In genomic region chr3:50249459-50249858, GRCh38 we compare ENCODE assay signal across 14 cellular contexts. TPM values are rescaled to one million over a fixed set of nuclear protein-coding genes. Genes with fewer than 3 reads are reported as not detected.
DNase-seq lines count a peak whose midpoint lies in the region; ATAC-seq and TF ChIP-seq lines count a peak whose summit lies in the region.
"Had no signal": no experiment of that assay in that cellular context is flagged by ENCODE, and none has a peak within 500 bp of the region (broad histone marks: within the 10 kb centered on the region; RNA-seq: fewer than 3 reads in every experiment).

No MANE protein-coding gene starts in this region.

- H3K4me2 ChIP-seq in mammary epithelial cell (ENCODE audit: insufficient read depth, low read depth, low read length), result no peak overlapping the region

- H3K27ac ChIP-seq in mammary epithelial cell (ENCODE audit: insufficient read depth, low read depth, low read length), result peak overlapping the region; percentile 59
- H3K27ac ChIP-seq in lung (ENCODE audit: low read depth in 1 of 2, low read length in 1 of 2), result peak overlapping the region; percentile 51 to 89
- H3K27ac ChIP-seq in temporal lobe (ENCODE audit: low read depth, low read length), result peak overlapping the region; percentile 44

- CTCF ChIA-PET in mammary epithelial cell (lab: Charles Lee; ENCODE audit: low non-redundant PET), result no interaction called here

- dilution Hi-C loops in mammary epithelial cell (cut with HindIII; ENCODE audit: low sequenced_read_pairs), result loop anchor here (5.0 kb wide), 1 partner anchor 97 kb away; no protein-coding TSS in a partner anchor

- H3K36me3 ChIP-seq in mammary epithelial cell (ENCODE audit: insufficient read depth, low read length) (peaks cover 1% of the 10 kb centered on the region), lung (ENCODE audit: control insufficient read depth in 2 of 2, insufficient read depth in 2 of 2, low read length in 2 of 2) (peaks cover 0 to 41% of the 10 kb centered on the region in 2 donors)

- H4K20me1 ChIP-seq in mammary epithelial cell (ENCODE audit: insufficient read depth, low read length), result no peaks in the 10 kb centered on the region

- H3K4me1 ChIP-seq in mammary epithelial cell (ENCODE audit: insufficient read depth, low read length) (peaks cover 70% of the 10 kb centered on the region), lung (ENCODE audit: control insufficient read depth in 2 of 2, insufficient read depth in 2 of 2, low read length in 2 of 2) (peaks cover 0 to 64% of the 10 kb centered on the region in 2 donors)

- peak overlapping the region; percentile 98 for H3K27ac Mint-ChIP-seq in activated T-cell treated with anti-CD3 and anti-CD28 coated beads, Interleukin-2, amount 50 U/mL, for 24 hours
- H3K27ac Mint-ChIP-seq: activated B cell treated with CpG ODN at 0.5 μM for 24 hours, mesothelial cell of epicardium had no signal

- TF ChIP-seq CTCF in mammary epithelial cell (conservative IDR thresholded peaks at IDR 0.05 in 1 of 2, IDR thresholded peaks at IDR 0.05 in 1 of 2; ENCODE audit: extremely low read depth in 1 of 2, insufficient read depth in 1 of 2, low read depth in 1 of 2, low read length in 2 of 2), result no peak
- no peak for TF ChIP-seq CTCF in lung (IDR thresholded peaks at IDR 0.05; ENCODE audit: control extremely low read depth, extremely low read depth)
- no peak for TF ChIP-seq CTCF in foreskin fibroblast (IDR thresholded peaks at IDR 0.05; ENCODE audit: low read depth, low read length)

- in situ Hi-C loops in mammary epithelial cell (cut with MboI; ENCODE audit: low sequenced_read_pairs in 2 of 2), result no loop called here

- peaks cover 86% of the 10 kb centered on the region for H3K79me2 ChIP-seq in mammary epithelial cell (ENCODE audit: insufficient read depth, low read length)

- no TSS peak for BruUV-seq in mammary epithelial cell (replicated peaks; lab: Mats Ljungman, UMichigan)

- 86% methylated on average over 4 of the region's 5 CpGs for WGBS in mammary epithelial cell (ENCODE audit: low coverage, missing lambda C conversion rate)
- WGBS in lung, 2 donors, result 82 to 93% methylated on average over 5 of the region's 5 CpGs

- intact Hi-C loops in mammary epithelial cell (cut with micrococcal nuclease), result no loop called here

- ATAC-seq in lung (ENCODE audit: insufficient read depth, low FRiP score), result no peak

- H3K27me3 ChIP-seq in mammary epithelial cell (ENCODE audit: insufficient read depth, low read length) (no peaks in the 10 kb centered on the region), lung (ENCODE audit: control insufficient read depth, insufficient read depth) (no peaks in the 10 kb centered on the region)

- H3K4me1 Mint-ChIP-seq in activated T-cell treated with anti-CD3 and anti-CD28 coated beads, Interleukin-2, amount 50 U/mL, for 24 hours (ENCODE audit: low read depth), result peaks cover 67% of the 10 kb centered on the region

- H3K9me3 ChIP-seq in mammary epithelial cell (replicated peaks; ENCODE audit: insufficient read depth, low read length), result no peaks in the 10 kb centered on the region
- H3K9me3 ChIP-seq in lung (ENCODE audit: control insufficient read depth in 2 of 2, insufficient read depth in 1 of 2, low read length in 1 of 2), result no peaks in the 10 kb centered on the region

- H2AFZ ChIP-seq in mammary epithelial cell (ENCODE audit: low read depth, low read length), result no peak overlapping the region

- H3K36me3 Mint-ChIP-seq in activated T-cell treated with anti-CD3 and anti-CD28 coated beads, Interleukin-2, amount 50 U/mL, for 24 hours (ENCODE audit: low read depth), result peaks cover 61% of the 10 kb centered on the region

- H3K27me3 Mint-ChIP-seq in activated T-cell treated with anti-CD3 and anti-CD28 coated beads, Interleukin-2, amount 50 U/mL, for 24 hours, result no peaks in the 10 kb centered on the region
- H3K27me3 Mint-ChIP-seq: activated B cell treated with CpG ODN at 0.5 μM for 24 hours had no signal

- H3K9ac ChIP-seq in mammary epithelial cell (ENCODE audit: insufficient read depth, low read length), result no peak overlapping the region

- H3K4me3 Mint-ChIP-seq in activated T-cell treated with anti-CD3 and anti-CD28 coated beads, Interleukin-2, amount 50 U/mL, for 24 hours, result no peak overlapping the region
- H3K4me3 Mint-ChIP-seq: activated B cell treated with CpG ODN at 0.5 μM for 24 hours, mesothelial cell of epicardium had no signal

- no peak for DNase-seq in activated T-cell treated with anti-CD3 and anti-CD28 coated beads, Interleukin-2, amount 50 U/mL, for 24 hours
- DNase-seq in activated T-cell treated with anti-CD3 and anti-CD28 coated beads, Interleukin-2, amount 50 U/mL, for 1 hour, result no peak
- DNase-seq in mammary epithelial cell (no peak), lung (ENCODE audit: low spot score) (no peak), foreskin fibroblast (no peak), hippocampal formation (lab: John Stamatoyannopoulos, UW) (no peak), NCI-H2227 (lab: John Stamatoyannopoulos, UW; ENCODE audit: unreplicated experiment) (no peak)
- DNase-seq: activated B cell treated with CpG ODN at 0.5 μM for 24 hours, activated T-cell treated with anti-CD3 and anti-CD28 coated beads for 4 hours, hypothalamus, NCI-H2171 had no signal

- H3K4me3 ChIP-seq in mammary epithelial cell (replicated peaks in 1 of 3; ENCODE audit: insufficient read depth in 1 of 3, low read depth in 2 of 3, low read length in 3 of 3), result no peak overlapping the region
- no peak overlapping the region for H3K4me3 ChIP-seq in lung
- H3K4me3 ChIP-seq in foreskin fibroblast (ENCODE audit: low read depth in 1 of 2, low read length in 2 of 2), result no peak overlapping the region

- H3K9me3 Mint-ChIP-seq in activated T-cell treated with anti-CD3 and anti-CD28 coated beads, Interleukin-2, amount 50 U/mL, for 24 hours, result no peaks in the 10 kb centered on the region
- H3K9me3 Mint-ChIP-seq: activated B cell treated with CpG ODN at 0.5 μM for 24 hours, mesothelial cell of epicardium had no signal

RNA-seq across cellular contexts. Expression of gene GNAI2, which starts 13.5 kb away (rescaled TPM):
- total RNA-seq in mammary epithelial cell (100 to 1,000 TPM; 176 to 235 TPM), lung (100 to 1,000 TPM; 224 to 332 TPM), temporal lobe (83.1 TPM)
- polyA plus RNA-seq in mammary epithelial cell (511 TPM), lung (100 to 1,000 TPM; 217 to 364 TPM)
- 320 TPM for polyA minus RNA-seq in mammary epithelial cell

RNA-seq across cellular contexts. Expression of gene SEMA3B, which starts 19.5 kb away (rescaled TPM):
- total RNA-seq in mammary epithelial cell (10 to 100 TPM in 1 of 2 donors, 1 to 10 TPM in 1; 4.3 to 15.5 TPM), lung (10 to 100 TPM; 47.9 to 95.7 TPM), temporal lobe (3.2 TPM)
- polyA plus RNA-seq in mammary epithelial cell (8.4 TPM), lung (10 to 100 TPM; 39.6 to 75.6 TPM)
- polyA minus RNA-seq in mammary epithelial cell, result 0.31 TPM
- total RNA-seq: activated B cell treated with CpG ODN at 0.5 μM for 24 hours had no signal

RNA-seq across cellular contexts. Expression of gene LSMEM2, which starts 29.4 kb away (rescaled TPM):
- total RNA-seq in mammary epithelial cell (under 1 TPM in 1 of 2 donors, not detected in 1; 0.19 TPM), lung (under 1 TPM in 1 of 2 donors, not detected in 1; 0.12 TPM), temporal lobe (not detected)
- polyA plus RNA-seq in mammary epithelial cell (0.05 TPM), lung (under 1 TPM; 0.10 to 0.49 TPM)
- polyA minus RNA-seq in mammary epithelial cell, result not detected
- total RNA-seq: activated B cell treated with CpG ODN at 0.5 μM for 24 hours, subcutaneous adipose tissue had no signal

RNA-seq across cellular contexts. Expression of gene IFRD2, which starts 42.8 kb away (rescaled TPM):
- total RNA-seq in mammary epithelial cell (100 to 1,000 TPM in 1 of 2 donors, 10 to 100 TPM in 1; 65.5 to 117 TPM), lung (10 to 100 TPM; 14.7 to 98.8 TPM), temporal lobe (10.8 TPM)
- polyA plus RNA-seq in mammary epithelial cell (122 TPM), lung (100 to 1,000 TPM in 1 of 2 donors, 10 to 100 TPM in 1; 91.4 to 107 TPM)
- polyA minus RNA-seq in mammary epithelial cell, result 94.5 TPM

RNA-seq across cellular contexts. Expression of gene SLC38A3, which starts 44.4 kb away (rescaled TPM):
- total RNA-seq in mammary epithelial cell, result under 1 TPM in 1 of 2 donors, not detected in 1; 0.67 TPM
- 0.06 TPM for polyA plus RNA-seq in mammary epithelial cell
- polyA minus RNA-seq in mammary epithelial cell, result not detected
- 1 to 10 TPM in 1 of 2 donors, under 1 TPM in 1; 0.43 to 4.3 TPM for total RNA-seq in lung
- polyA plus RNA-seq in lung, result under 1 TPM; 0.08 to 0.24 TPM
- 5.4 TPM for total RNA-seq in temporal lobe
- total RNA-seq: activated B cell treated with CpG ODN at 0.5 μM for 24 hours, subcutaneous adipose tissue had no signal
